16 cellular contexts compared by ENCODE assay signal in genomic region chr11:32400670-32401369, GRCh38. TPM values are rescaled to one million over a fixed set of nuclear protein-coding genes. Genes with fewer than 3 reads are reported as not detected.
"Had no signal": no experiment of that assay in that cellular context is flagged by ENCODE, and none has a peak within 500 bp of the region (broad histone marks: within the 10 kb centered on the region; RNA-seq: fewer than 3 reads in every experiment).

No MANE protein-coding gene starts in this region.

- H3K27ac ChIP-seq: cardiac muscle cell, colonic mucosa, left lung, parathyroid adenoma had no signal

- ATAC-seq: activated CD4-positive, CD25-positive, alpha-beta regulatory T cell treated with anti-CD3 and anti-CD28 coated beads, Interleukin-2, amount 50 U/mL, for 24 hours; activated naive CD8-positive, alpha-beta T cell treated with anti-CD3 and anti-CD28 coated beads, Interleukin-2, amount 50 U/mL, for 24 hours; left lung; mucosa of descending colon; naive thymus-derived CD4-positive, alpha-beta T cell; stimulated activated effector memory CD8-positive, alpha-beta T cell treated with anti-CD3 and anti-CD28 coated beads, Interleukin-12 subunit alpha, Interleukin-12 subunit beta, amount 100 ng/mL, for 72 hours had no signal

- H3K4me3 Mint-ChIP-seq: activated naive CD4-positive, alpha-beta T cell treated with anti-CD3 and anti-CD28 coated beads for 36 hours; activated naive CD8-positive, alpha-beta T cell treated with anti-CD3 and anti-CD28 coated beads, Interleukin-2, amount 50 U/mL, for 24 hours; naive thymus-derived CD4-positive, alpha-beta T cell; stimulated activated effector memory CD8-positive, alpha-beta T cell treated with anti-CD3 and anti-CD28 coated beads, Interleukin-12 subunit alpha, Interleukin-12 subunit beta, amount 100 ng/mL, for 72 hours had no signal

- DNase-seq: activated naive CD4-positive, alpha-beta T cell treated with anti-CD3 and anti-CD28 coated beads for 36 hours; activated naive CD8-positive, alpha-beta T cell treated with anti-CD3 and anti-CD28 coated beads, Interleukin-2, amount 50 U/mL, for 24 hours; activated T-cell treated with anti-CD3 and anti-CD28 coated beads, Interleukin-2, amount 50 U/mL, for 1 hour; colonic mucosa; hippocampal formation; left lung; mucosa of descending colon; naive thymus-derived CD4-positive, alpha-beta T cell; retina had no signal

- H3K36me3 ChIP-seq: cardiac muscle cell, colonic mucosa, left lung had no signal

- H3K36me3 Mint-ChIP-seq: stimulated activated effector memory CD8-positive, alpha-beta T cell treated with anti-CD3 and anti-CD28 coated beads, Interleukin-12 subunit alpha, Interleukin-12 subunit beta, amount 100 ng/mL, for 72 hours had no signal

- H3K79me2 ChIP-seq: parathyroid adenoma had no signal

- H2AFZ ChIP-seq: parathyroid adenoma had no signal

- H3K9me3 ChIP-seq: colonic mucosa, left lung, mucosa of descending colon had no signal

- H3K4me3 ChIP-seq: cardiac muscle cell, colonic mucosa, left lung, mucosa of descending colon had no signal

- H3K4me1 Mint-ChIP-seq: activated naive CD8-positive, alpha-beta T cell treated with anti-CD3 and anti-CD28 coated beads, Interleukin-2, amount 50 U/mL, for 24 hours; stimulated activated effector memory CD8-positive, alpha-beta T cell treated with anti-CD3 and anti-CD28 coated beads, Interleukin-12 subunit alpha, Interleukin-12 subunit beta, amount 100 ng/mL, for 72 hours had no signal

- H3K27ac Mint-ChIP-seq: activated naive CD4-positive, alpha-beta T cell treated with anti-CD3 and anti-CD28 coated beads for 36 hours; activated naive CD8-positive, alpha-beta T cell treated with anti-CD3 and anti-CD28 coated beads, Interleukin-2, amount 50 U/mL, for 24 hours; activated T-helper 2 cell treated with anti-CD3 and anti-CD28 coated beads, Interferon-gamma antibody, Interleukin-2, Interleukin-4, amounts not matched to agents 10 μg/mL and 5 μg/mL and 100 μg/mL, durations not matched to agents 14 hours and 24 hours and 36 hours; naive thymus-derived CD4-positive, alpha-beta T cell; stimulated activated effector memory CD8-positive, alpha-beta T cell treated with anti-CD3 and anti-CD28 coated beads, Interleukin-12 subunit alpha, Interleukin-12 subunit beta, amount 100 ng/mL, for 72 hours had no signal

- H3K4me1 ChIP-seq: colonic mucosa, left lung, parathyroid adenoma had no signal

- H3K27me3 ChIP-seq: colonic mucosa had no signal

- H3K9me3 Mint-ChIP-seq: activated naive CD4-positive, alpha-beta T cell treated with anti-CD3 and anti-CD28 coated beads for 36 hours; activated T-helper 2 cell treated with anti-CD3 and anti-CD28 coated beads, Interferon-gamma antibody, Interleukin-2, Interleukin-4, amounts not matched to agents 10 μg/mL and 5 μg/mL and 100 μg/mL, durations not matched to agents 14 hours and 24 hours and 36 hours had no signal

RNA-seq across cellular contexts. Expression of gene WT1, which starts 34.5 kb away (rescaled TPM):
- total RNA-seq: activated naive CD4-positive, alpha-beta T cell treated with anti-CD3 and anti-CD28 coated beads for 36 hours; activated T-helper 2 cell treated with anti-CD3 and anti-CD28 coated beads, Interferon-gamma antibody, Interleukin-2, Interleukin-4, amounts not matched to agents 10 μg/mL and 5 μg/mL and 100 μg/mL, durations not matched to agents 14 hours and 24 hours and 36 hours; naive thymus-derived CD4-positive, alpha-beta T cell had no signal
- polyA plus RNA-seq: esophagus; keratinocyte; naive thymus-derived CD4-positive, alpha-beta T cell had no signal
